Comparison of ENCODE assay signal across 1 cellular context in the genomic region with DNA sequence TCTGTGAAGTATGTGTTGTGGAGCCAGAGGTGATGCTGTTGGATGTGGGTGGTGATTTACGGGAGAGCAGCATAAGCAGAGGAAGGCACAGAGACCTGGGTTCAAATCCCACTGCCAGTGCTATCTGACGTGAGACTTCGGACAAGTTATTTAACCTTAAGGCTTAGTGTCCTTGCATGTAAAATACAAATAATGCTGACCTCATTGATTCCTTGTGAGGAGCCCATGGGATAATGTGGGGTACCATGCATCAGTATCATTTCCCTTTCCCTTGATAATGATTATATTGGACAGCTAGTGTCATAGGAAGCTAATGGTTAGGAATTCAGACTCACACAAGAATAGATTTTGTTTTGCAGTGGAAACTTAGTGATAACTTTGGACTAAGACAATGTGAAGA.
TF ChIP-seq lines count a peak whose summit lies in the region.

No MANE protein-coding gene starts in this region.

TF ChIP-seq in K562, 482 proteins besides CTCF, POLR2A, EP300 and RAD21 (continued from another document):
- TF ChIP-seq, protein P1, sequence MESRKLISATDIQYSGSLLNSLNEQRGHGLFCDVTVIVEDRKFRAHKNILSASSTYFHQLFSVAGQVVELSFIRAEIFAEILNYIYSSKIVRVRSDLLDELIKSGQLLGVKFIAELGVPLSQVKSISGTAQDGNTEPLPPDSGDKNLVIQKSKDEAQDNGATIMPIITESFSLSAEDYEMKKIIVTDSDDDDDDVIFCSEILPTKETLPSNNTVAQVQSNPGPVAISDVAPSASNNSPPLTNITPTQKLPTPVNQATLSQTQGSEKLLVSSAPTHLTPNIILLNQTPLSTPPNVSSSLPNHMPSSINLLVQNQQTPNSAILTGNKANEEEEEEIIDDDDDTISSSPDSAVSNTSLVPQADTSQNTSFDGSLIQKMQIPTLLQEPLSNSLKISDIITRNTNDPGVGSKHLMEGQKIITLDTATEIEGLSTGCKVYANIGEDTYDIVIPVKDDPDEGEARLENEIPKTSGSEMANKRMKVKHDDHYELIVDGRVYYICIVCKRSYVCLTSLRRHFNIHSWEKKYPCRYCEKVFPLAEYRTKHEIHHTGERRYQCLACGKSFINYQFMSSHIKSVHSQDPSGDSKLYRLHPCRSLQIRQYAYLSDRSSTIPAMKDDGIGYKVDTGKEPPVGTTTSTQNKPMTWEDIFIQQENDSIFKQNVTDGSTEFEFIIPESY (CRISPR knock-in tag; IDR thresholded peaks at IDR 0.05): no peak
- TF ChIP-seq SMAD4 (CRISPR knock-in tag; conservative IDR thresholded peaks at IDR 0.05) (no peak), ZNF23 (CRISPR knock-in tag; IDR thresholded peaks at IDR 0.05) (no peak), ZSCAN32 (CRISPR knock-in tag; IDR thresholded peaks at IDR 0.05) (no peak), ESRRB (CRISPR knock-in tag; IDR thresholded peaks at IDR 0.05; ENCODE audit: borderline replicate concordance) (no peak)
